ENCODE assay signal across 21 cellular contexts in the genomic region with DNA sequence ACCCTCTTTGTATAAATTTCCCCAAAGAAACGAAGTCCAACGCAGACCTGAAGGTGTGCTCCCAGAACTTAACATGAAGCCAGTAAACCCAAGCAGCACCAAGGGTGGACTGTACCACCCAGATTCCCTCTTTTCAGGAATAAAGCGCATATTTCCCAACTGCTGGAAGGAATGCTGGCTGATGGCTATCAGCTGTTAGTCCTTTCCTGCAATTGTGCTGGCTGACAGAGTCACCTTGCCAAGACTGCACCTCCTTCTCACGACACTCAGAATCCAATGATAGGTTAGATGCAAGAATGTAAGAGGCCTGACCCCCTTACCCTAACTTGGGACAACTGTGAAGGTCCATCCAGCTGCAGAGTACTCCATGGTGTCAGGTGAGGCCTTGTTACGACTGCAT.
"Had no signal": no experiment of that assay in that cellular context is flagged by ENCODE, and none has a peak within 500 bp of the region (broad histone marks: within the 10 kb centered on the region; RNA-seq: fewer than 3 reads in every experiment).

No MANE protein-coding gene starts in this region.

- H3K4me3 Mint-ChIP-seq: activated naive CD4-positive, alpha-beta T cell treated with anti-CD3 and anti-CD28 coated beads for 36 hours; activated naive CD8-positive, alpha-beta T cell treated with anti-CD3 and anti-CD28 coated beads, Interleukin-2, amount 10 ng/mL, durations not matched to agents 7 days and 5 days; activated T-cell treated with anti-CD3 and anti-CD28 coated beads, Interleukin-2, amount 50 U/mL, for 72 hours; endodermal cell; natural killer cell had no signal

- ATAC-seq: activated T-cell treated with anti-CD3 and anti-CD28 coated beads, Interleukin-2, amount 50 U/mL, for 72 hours; left lung; natural killer cell; pancreas; right lobe of liver had no signal

- FAIRE-seq: pancreas had no signal

- H3K27me3 Mint-ChIP-seq: activated naive CD8-positive, alpha-beta T cell treated with anti-CD3 and anti-CD28 coated beads, Interleukin-2, amount 10 ng/mL, durations not matched to agents 7 days and 5 days had no signal

- H3K36me3 Mint-ChIP-seq: natural killer cell had no signal

- H3K27ac Mint-ChIP-seq: activated naive CD4-positive, alpha-beta T cell treated with anti-CD3 and anti-CD28 coated beads for 36 hours; activated naive CD8-positive, alpha-beta T cell treated with anti-CD3 and anti-CD28 coated beads, Interleukin-2, amount 10 ng/mL, durations not matched to agents 7 days and 5 days; activated T-cell treated with anti-CD3 and anti-CD28 coated beads, Interleukin-2, amount 50 U/mL, for 72 hours; endodermal cell; natural killer cell had no signal

- DNase-seq: activated CD4-positive, alpha-beta T cell treated with anti-CD3 and anti-CD28 coated beads, Interleukin-2, amount 50 U/mL, for 4 hours; activated CD8-positive, alpha-beta memory T cell treated with anti-CD3 and anti-CD28 coated beads, Interleukin-2, amount 50 U/mL, for 48 hours; activated effector memory CD4-positive, alpha-beta T cell treated with Interleukin-2 at 50 U/mL for 16 hours; activated naive CD4-positive, alpha-beta T cell treated with anti-CD3 and anti-CD28 coated beads for 36 hours; activated naive CD8-positive, alpha-beta T cell treated with anti-CD3 and anti-CD28 coated beads, Interleukin-2, amount 10 ng/mL, durations not matched to agents 7 days and 5 days; activated T-cell treated with anti-CD3 and anti-CD28 coated beads, Interleukin-2, amount 50 U/mL, for 72 hours; amygdala; cerebellar nuclear complex; endodermal cell; foreskin fibroblast; kidney glomerular epithelial cell; left lung; midbrain; natural killer cell; pancreas; psoas muscle; right lobe of liver; stimulated activated CD4-positive, alpha-beta T cell treated with anti-CD3 and anti-CD28 coated beads, Interleukin-1b, Interleukin-23, amount 100 ng/mL, for 48 hours; transverse colon; uterus; WERI-Rb-1 had no signal

- H3K9me3 Mint-ChIP-seq: activated naive CD4-positive, alpha-beta T cell treated with anti-CD3 and anti-CD28 coated beads for 36 hours; activated naive CD8-positive, alpha-beta T cell treated with anti-CD3 and anti-CD28 coated beads, Interleukin-2, amount 10 ng/mL, durations not matched to agents 7 days and 5 days; activated T-cell treated with anti-CD3 and anti-CD28 coated beads, Interleukin-2, amount 50 U/mL, for 72 hours; endodermal cell; natural killer cell had no signal
